ENCODE assay signal across 23 cellular contexts in genomic region chr12:132028111-132028510, GRCh38.
DNase-seq lines count a peak whose midpoint lies in the region; ATAC-seq, FAIRE-seq and TF ChIP-seq lines count a peak whose summit lies in the region.
"Had no signal": no experiment of that assay in that cellular context is flagged by ENCODE, and none has a peak within 500 bp of the region (broad histone marks: within the 10 kb centered on the region; RNA-seq: fewer than 3 reads in every experiment).

No MANE protein-coding gene starts in this region.

- no peak overlapping the region for H2AFZ ChIP-seq in HepG2 (ENCODE audit: low read length)
- H2AFZ ChIP-seq: GM23338 had no signal

- H3K4me1 Mint-ChIP-seq in endothelial cell (ENCODE audit: unreplicated experiment) = peaks cover 19% of the 10 kb centered on the region
- no peaks in the 10 kb centered on the region for H3K4me1 Mint-ChIP-seq in stimulated activated effector memory CD8-positive, alpha-beta T cell treated with anti-CD3 and anti-CD28 coated beads, Interleukin-12 subunit alpha, Interleukin-12 subunit beta, amount 100 ng/mL, for 72 hours
- H3K4me1 Mint-ChIP-seq: B cell, GM23338 had no signal

- no peak for FAIRE-seq in HepG2 (lab: Jason Lieb, UNC)
- FAIRE-seq: A204.1, G401.6, GM12892, GM19239 had no signal

- peak; percentile 55 for DNase-seq in activated effector memory CD4-positive, alpha-beta T cell treated with anti-CD3 and anti-CD28 coated beads, Interleukin-2, amount 50 U/mL, for 16 hours
- DNase-seq in activated effector memory CD4-positive, alpha-beta T cell treated with Interleukin-2 at 50 U/mL for 16 hours = no peak
- DNase-seq in HepG2 (ENCODE audit: low spot score) (no peak), right lobe of liver (no peak), endothelial cell (ENCODE audit: low spot score) (no peak)
- DNase-seq in stimulated activated effector memory CD8-positive, alpha-beta T cell treated with anti-CD3 and anti-CD28 coated beads, Interleukin-12 subunit alpha, Interleukin-12 subunit beta, amount 100 ng/mL, for 72 hours (ENCODE audit: low spot score in 2 of 2) = no peak
- DNase-seq: Caco-2; CD4-positive, CD25-positive, alpha-beta regulatory T cell; CD8-positive, alpha-beta T cell; DMS153; DND-41; HFFc6 had no signal

- no peaks in the 10 kb centered on the region for H3K27me3 ChIP-seq in HepG2 (ENCODE audit: control insufficient read depth in 1 of 2, insufficient read depth in 2 of 2, low read length in 2 of 2)
- H3K27me3 ChIP-seq in right lobe of liver = no peaks in the 10 kb centered on the region
- H3K27me3 ChIP-seq: BLaER1 had no signal

- ATAC-seq in HepG2 (no peak), right lobe of liver (no peak), HG03097 (IDR thresholded peaks at IDR 0.05; ENCODE audit: low FRiP score, unreplicated experiment) (no peak)
- no peak for ATAC-seq in stimulated activated effector memory CD8-positive, alpha-beta T cell treated with anti-CD3 and anti-CD28 coated beads, Interleukin-12 subunit alpha, Interleukin-12 subunit beta, amount 100 ng/mL, for 72 hours
- ATAC-seq: CD8-positive, alpha-beta T cell; GM23338 had no signal

- H3K79me2 ChIP-seq in HepG2 (ENCODE audit: insufficient read depth, low read length) = no peaks in the 10 kb centered on the region

- 98% methylated on average over 15 of the region's 15 CpGs for WGBS in HepG2 (ENCODE audit: low lambda C conversion rate)
- WGBS in right lobe of liver (ENCODE audit: insufficient coverage, low coverage, low lambda C conversion rate, missing lambda C conversion rate) = 93% methylated on average over 3 of the region's 15 CpGs

- H3K36me3 Mint-ChIP-seq in endothelial cell (ENCODE audit: low read depth, unreplicated experiment) = peaks cover 60% of the 10 kb centered on the region
- H3K36me3 Mint-ChIP-seq in stimulated activated effector memory CD8-positive, alpha-beta T cell treated with anti-CD3 and anti-CD28 coated beads, Interleukin-12 subunit alpha, Interleukin-12 subunit beta, amount 100 ng/mL, for 72 hours = peaks cover 100% of the 10 kb centered on the region

- in situ Hi-C loops in HepG2 (cut with HindIII; ENCODE audit: extremely low pct_ligation_motif_present, low pct_unique_long_range_greater_than_20kb) = no loop called here

- H4K20me1 ChIP-seq in HepG2 (ENCODE audit: insufficient read depth, low read length) = no peaks in the 10 kb centered on the region

- no peak overlapping the region for H3K4me3 Mint-ChIP-seq in endothelial cell (ENCODE audit: unreplicated experiment)
- no peak overlapping the region for H3K4me3 Mint-ChIP-seq in stimulated activated effector memory CD8-positive, alpha-beta T cell treated with anti-CD3 and anti-CD28 coated beads, Interleukin-12 subunit alpha, Interleukin-12 subunit beta, amount 100 ng/mL, for 72 hours
- H3K4me3 Mint-ChIP-seq: B cell; CD4-positive, CD25-positive, alpha-beta regulatory T cell; CD8-positive, alpha-beta T cell; GM23338; HFFc6 had no signal

- POLR2A ChIA-PET in HepG2 (lab: Yijun Ruan, JAX) = no interaction called here

- CTCF ChIA-PET in HepG2 (lab: Yijun Ruan, JAX; ENCODE audit: low intra/inter-chr PET ratio, low total read pairs) = no interaction called here

- TF ChIP-seq POLR2A in HepG2 (IDR thresholded peaks at IDR 0.05; ENCODE audit: insufficient read depth in 1 of 2, low read depth in 2 of 2, low read length in 2 of 2) = no peak
- no peak for TF ChIP-seq POLR2A in right lobe of liver (IDR thresholded peaks at IDR 0.05)

- no peak overlapping the region for H3K9ac ChIP-seq in HepG2 (ENCODE audit: insufficient read depth, low read depth, low read length)
- H3K9ac ChIP-seq: BLaER1 had no signal

- H3K9me3 ChIP-seq in HepG2 (ENCODE audit: low read length) = no peaks in the 10 kb centered on the region
- H3K9me3 ChIP-seq in right lobe of liver = no peaks in the 10 kb centered on the region
- H3K9me3 ChIP-seq: BLaER1, Caco-2, HAP-1 had no signal

- TF ChIP-seq CTCF in HepG2 (CRISPR knock-in tag; IDR thresholded peaks at IDR 0.05) = no peak
- TF ChIP-seq CTCF in right lobe of liver (IDR thresholded peaks at IDR 0.05) = no peak
- no peak for TF ChIP-seq CTCF in endothelial cell (IDR thresholded peaks at IDR 0.05; ENCODE audit: unreplicated experiment)

- no peak overlapping the region for H3K4me2 ChIP-seq in HepG2 (ENCODE audit: low read depth, low read length)
- H3K4me2 ChIP-seq: BLaER1, GM23338 had no signal

- H3K4me3 ChIP-seq in HepG2 (replicated peaks in 1 of 3; ENCODE audit: insufficient read depth in 1 of 3, low read depth in 2 of 3, low read length in 3 of 3) (no peak overlapping the region), right lobe of liver (no peak overlapping the region)
- H3K4me3 ChIP-seq: BLaER1, GM23338, HAP-1 had no signal

- TF ChIP-seq RAD21 in HepG2 (CRISPR knock-in tag; IDR thresholded peaks at IDR 0.05) = no peak

- H3K27ac ChIP-seq in HepG2 (ENCODE audit: extremely low read length, insufficient read depth, low read length) (no peak overlapping the region), right lobe of liver (no peak overlapping the region)
- H3K27ac ChIP-seq: 22Rv1, BLaER1, C4-2B had no signal

- peaks cover 5% of the 10 kb centered on the region for H3K27me3 Mint-ChIP-seq in endothelial cell (ENCODE audit: unreplicated experiment)
- H3K27me3 Mint-ChIP-seq: B cell; CD4-positive, CD25-positive, alpha-beta regulatory T cell had no signal

- intact Hi-C loops in HepG2 (cut with micrococcal nuclease; ENCODE audit: unreplicated experiment) (no loop called here), right lobe of liver (cut with DNase I) (no loop called here)

- no peaks in the 10 kb centered on the region for H3K9me3 Mint-ChIP-seq in endothelial cell (ENCODE audit: unreplicated experiment)
- H3K9me3 Mint-ChIP-seq in stimulated activated effector memory CD8-positive, alpha-beta T cell treated with anti-CD3 and anti-CD28 coated beads, Interleukin-12 subunit alpha, Interleukin-12 subunit beta, amount 100 ng/mL, for 72 hours = no peaks in the 10 kb centered on the region
- H3K9me3 Mint-ChIP-seq: CD4-positive, CD25-positive, alpha-beta regulatory T cell; CD8-positive, alpha-beta T cell; GM23338; HFFc6 had no signal

- TF ChIP-seq EP300 in HepG2 (IDR thresholded peaks at IDR 0.05; ENCODE audit: low read depth in 2 of 2, low read length in 2 of 2) (no peak), HepG2 (CRISPR knock-in tag; IDR thresholded peaks at IDR 0.05; ENCODE audit: borderline replicate concordance) (no peak)

- H3K36me3 ChIP-seq in HepG2 (replicated peaks in 1 of 2; ENCODE audit: control insufficient read depth in 1 of 2, insufficient read depth in 2 of 2, low read length in 2 of 2) = peaks cover 42 to 88% of the 10 kb centered on the region in 2 experiments; a peak in 4 of 5 replicates
- H3K36me3 ChIP-seq in right lobe of liver = peaks cover 6 to 92% (median 52%) of the 10 kb centered on the region in 4 donors

- H3K27ac Mint-ChIP-seq in endothelial cell (ENCODE audit: unreplicated experiment) = peak overlapping the region; percentile 22
- H3K27ac Mint-ChIP-seq in stimulated activated effector memory CD8-positive, alpha-beta T cell treated with anti-CD3 and anti-CD28 coated beads, Interleukin-12 subunit alpha, Interleukin-12 subunit beta, amount 100 ng/mL, for 72 hours = no peak overlapping the region
- H3K27ac Mint-ChIP-seq: B cell, GM23338, HFFc6 had no signal

- BruUV-seq in HepG2 (replicated peaks; lab: Mats Ljungman, UMichigan) = no TSS peak

- H3K4me1 ChIP-seq in HepG2 (ENCODE audit: insufficient read depth, low read length) = no peaks in the 10 kb centered on the region
- no peaks in the 10 kb centered on the region for H3K4me1 ChIP-seq in right lobe of liver
- H3K4me1 ChIP-seq: Caco-2, HAP-1 had no signal

TF ChIP-seq in HepG2, 621 proteins besides CTCF, POLR2A, EP300 and RAD21:
- TF ChIP-seq ZNF234 (CRISPR knock-in tag; conservative IDR thresholded peaks at IDR 0.05) (no peak), RBM22 (optimal IDR thresholded peaks at IDR 0.05; ENCODE audit: low read length) (peak; percentile 27)
